14 cellular contexts compared by ENCODE assay signal in the genomic region with DNA sequence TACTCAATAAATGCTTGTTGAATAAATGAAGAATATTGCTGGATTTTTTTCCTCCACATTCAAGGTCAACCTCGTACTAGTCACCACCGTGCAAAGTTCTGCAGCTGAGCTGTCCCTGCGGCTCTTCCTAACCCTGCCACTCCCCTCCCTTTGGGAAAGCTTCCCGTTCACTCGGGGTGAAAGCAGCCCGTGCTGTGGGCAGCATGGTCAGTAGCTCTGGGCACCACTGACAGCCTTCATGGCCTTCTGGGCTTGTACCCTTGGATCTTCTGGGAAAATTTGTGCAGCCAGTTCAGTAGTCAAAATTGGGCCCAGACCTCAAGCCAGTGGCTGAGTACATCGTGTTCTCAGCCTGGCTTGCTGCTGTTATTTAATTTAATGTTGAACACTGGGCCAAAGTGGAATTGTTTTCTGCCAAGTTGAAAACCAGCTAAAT.
DNase-seq lines count a peak whose midpoint lies in the region; ATAC-seq and TF ChIP-seq lines count a peak whose summit lies in the region.
"Had no signal": no experiment of that assay in that cellular context is flagged by ENCODE, and none has a peak within 500 bp of the region (broad histone marks: within the 10 kb centered on the region; RNA-seq: fewer than 3 reads in every experiment).

No MANE protein-coding gene starts in this region.

- peaks cover 16 to 20% of the 10 kb centered on the region in 2 experiments for H3K36me3 ChIP-seq in mesenchymal stem cell (ENCODE audit: control insufficient read depth in 1 of 2, insufficient read depth in 2 of 2, low read depth in 1 of 2, low read length in 2 of 2)

- DNase-seq in M059J (ENCODE audit: low read depth) = peak; percentile 40
- DNase-seq in fibroblast of villous mesenchyme (ENCODE audit: low read depth) = peak; percentile 57
- DNase-seq in mesenchymal stem cell = no peak
- no peak for DNase-seq in iPS-NIHi7 (ENCODE audit: extremely low spot score)
- DNase-seq: activated CD4-positive, alpha-beta memory T cell treated with anti-CD3 and anti-CD28 coated beads for 36 hours; NCI-H2171; SHP77 treated with DMSO at 0.1 percent for 48 hours; stimulated activated CD4-positive, alpha-beta T cell treated with anti-CD3 and anti-CD28 coated beads, Interleukin-4, amount 100 ng/mL, for 1 hour; T1000 had no signal

- H4K91ac ChIP-seq in mesenchymal stem cell (ENCODE audit: low read length) = no peak overlapping the region

- no peak overlapping the region for H3K4ac ChIP-seq in mesenchymal stem cell (ENCODE audit: low read depth in 1 of 2, low read length in 2 of 2)

- H3K23ac ChIP-seq in mesenchymal stem cell (ENCODE audit: low read length in 2 of 2) = no peak overlapping the region

- H2AK5ac ChIP-seq in mesenchymal stem cell (ENCODE audit: low read length, severe bottlenecking) = no peak overlapping the region

- H2BK120ac ChIP-seq in mesenchymal stem cell (ENCODE audit: low read depth, low read length) = no peak overlapping the region

- no peak for ATAC-seq in GM21717 (IDR thresholded peaks at IDR 0.05; ENCODE audit: unreplicated experiment)
- ATAC-seq in HG02798 (IDR thresholded peaks at IDR 0.05; ENCODE audit: poor library complexity, unreplicated experiment) = no peak
- no peak for ATAC-seq in GM18867 (IDR thresholded peaks at IDR 0.05; ENCODE audit: unreplicated experiment)
- ATAC-seq: activated T-helper 17 cell treated with anti-CD3 and anti-CD28 coated beads, Interleukin-2, amount 50 U/mL, for 72 hours had no signal

- H4K8ac ChIP-seq in mesenchymal stem cell (ENCODE audit: low read length) = no peak overlapping the region

- H2BK15ac ChIP-seq in mesenchymal stem cell (ENCODE audit: low read depth, poor library complexity, severe bottlenecking) = no peak overlapping the region

- no peaks in the 10 kb centered on the region for H3K9me3 ChIP-seq in mesenchymal stem cell (ENCODE audit: control insufficient read depth, low read length)

- H3K18ac ChIP-seq in mesenchymal stem cell (ENCODE audit: low read depth in 1 of 2, low read length in 2 of 2) = no peak overlapping the region

- H3K4me3 ChIP-seq in fibroblast of villous mesenchyme (ENCODE audit: low read depth, low read length) = no peak overlapping the region
- no peak overlapping the region for H3K4me3 ChIP-seq in mesenchymal stem cell (ENCODE audit: insufficient read depth in 1 of 2, low read depth in 1 of 2, low read length in 2 of 2)

- no peak overlapping the region for H2BK12ac ChIP-seq in mesenchymal stem cell (ENCODE audit: low read length in 2 of 2)

- TF ChIP-seq CTCF in fibroblast of villous mesenchyme (IDR thresholded peaks at IDR 0.05; ENCODE audit: insufficient read depth, low read depth, low read length) = no peak

- no peak overlapping the region for H2BK5ac ChIP-seq in mesenchymal stem cell (ENCODE audit: low read depth, low read length, poor library complexity, severe bottlenecking)

- H3K14ac ChIP-seq in mesenchymal stem cell (ENCODE audit: low read length in 2 of 2) = no peak overlapping the region

- no peak overlapping the region for H3K27ac ChIP-seq in mesenchymal stem cell (ENCODE audit: low read length, poor library complexity, severe bottlenecking)
- H3K27ac ChIP-seq in temporal lobe (ENCODE audit: low read depth, low read length) = peak overlapping the region; percentile 54

- H3K4me1 ChIP-seq in mesenchymal stem cell (ENCODE audit: control insufficient read depth, insufficient read depth, low read depth, low read length) = peaks cover 3% of the 10 kb centered on the region

- no peak overlapping the region for H2AFZ ChIP-seq in mesenchymal stem cell (ENCODE audit: low read depth, low read length)

- H3K27me3 ChIP-seq in mesenchymal stem cell (ENCODE audit: control insufficient read depth in 1 of 2, insufficient read depth in 1 of 2, low read length in 2 of 2) = no peaks in the 10 kb centered on the region

- H3K9ac ChIP-seq in mesenchymal stem cell (ENCODE audit: low read length) = peak overlapping the region; percentile 30

- no peak overlapping the region for H3K4me2 ChIP-seq in mesenchymal stem cell (ENCODE audit: low read length, poor library complexity, severe bottlenecking)

- peaks cover 9% of the 10 kb centered on the region for H3K79me1 ChIP-seq in mesenchymal stem cell (replicated peaks; ENCODE audit: low read length, poor library complexity, severe bottlenecking)

- WGBS in mesenchymal stem cell = 93% methylated on average over 7 of the region's 7 CpGs

Comparison
In these comparisons a context has a peak if more than half of its experiments do, and no peak if none do; other contexts are left out.
1. DNase-seq: peak in M059J (single experiment) and fibroblast of villous mesenchyme (single experiment); none in mesenchymal stem cell (single experiment) and iPS-NIHi7 (single experiment).